ENCODE assay signal across 1 cellular context in the genomic region with DNA sequence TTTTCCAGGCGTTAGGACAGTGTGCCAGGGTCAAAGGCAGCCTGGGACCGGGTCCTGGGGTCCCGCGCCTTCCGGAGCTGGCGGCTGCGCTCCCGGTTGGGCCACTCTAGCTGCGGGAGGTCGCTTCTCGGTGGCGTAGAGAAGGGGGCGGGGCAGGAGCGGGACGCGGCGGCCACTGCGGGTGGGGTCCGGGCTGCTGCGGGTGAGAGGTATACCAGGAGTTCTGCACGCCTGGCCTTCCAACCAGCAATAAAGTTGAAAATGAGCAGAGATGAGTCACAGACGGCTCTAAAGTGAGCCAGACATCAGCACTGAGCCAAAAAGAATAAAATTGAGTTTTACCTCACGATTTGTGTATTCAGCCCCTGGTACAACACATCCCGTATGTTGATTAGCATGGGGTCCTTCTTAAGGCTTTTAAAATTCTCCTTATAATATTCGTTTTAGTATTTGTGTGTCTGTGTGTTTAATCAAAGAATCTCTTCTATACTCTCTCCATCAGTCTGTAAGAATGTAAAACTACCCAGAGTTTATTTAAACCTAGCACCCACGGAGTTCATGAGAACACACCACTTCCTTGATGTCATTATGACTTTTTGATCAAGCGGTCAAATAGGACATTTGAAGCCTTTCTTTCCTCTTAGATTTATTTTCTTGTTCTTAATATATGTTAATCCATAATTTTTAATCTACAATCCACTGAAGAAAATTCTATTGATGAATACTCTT.
TF ChIP-seq lines count a peak whose summit lies in the region.

A gene (minus strand): TSS at position 108 of the 729 bp plus-strand sequence. CDS start 107 bp downstream, at position 1.

TF ChIP-seq in K562, 482 proteins besides CTCF, POLR2A, EP300 and RAD21 (continued from another document and continues in another):
- TF ChIP-seq, protein P1, sequence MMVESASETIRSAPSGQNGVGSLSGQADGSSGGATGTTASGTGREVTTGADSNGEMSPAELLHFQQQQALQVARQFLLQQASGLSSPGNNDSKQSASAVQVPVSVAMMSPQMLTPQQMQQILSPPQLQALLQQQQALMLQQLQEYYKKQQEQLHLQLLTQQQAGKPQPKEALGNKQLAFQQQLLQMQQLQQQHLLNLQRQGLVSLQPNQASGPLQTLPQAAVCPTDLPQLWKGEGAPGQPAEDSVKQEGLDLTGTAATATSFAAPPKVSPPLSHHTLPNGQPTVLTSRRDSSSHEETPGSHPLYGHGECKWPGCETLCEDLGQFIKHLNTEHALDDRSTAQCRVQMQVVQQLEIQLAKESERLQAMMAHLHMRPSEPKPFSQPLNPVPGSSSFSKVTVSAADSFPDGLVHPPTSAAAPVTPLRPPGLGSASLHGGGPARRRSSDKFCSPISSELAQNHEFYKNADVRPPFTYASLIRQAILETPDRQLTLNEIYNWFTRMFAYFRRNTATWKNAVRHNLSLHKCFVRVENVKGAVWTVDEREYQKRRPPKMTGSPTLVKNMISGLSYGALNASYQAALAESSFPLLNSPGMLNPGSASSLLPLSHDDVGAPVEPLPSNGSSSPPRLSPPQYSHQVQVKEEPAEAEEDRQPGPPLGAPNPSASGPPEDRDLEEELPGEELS (CRISPR knock-in tag; IDR thresholded peaks at IDR 0.05; ENCODE audit: borderline replicate concordance), result no peak
- TF ChIP-seq, protein P2, sequence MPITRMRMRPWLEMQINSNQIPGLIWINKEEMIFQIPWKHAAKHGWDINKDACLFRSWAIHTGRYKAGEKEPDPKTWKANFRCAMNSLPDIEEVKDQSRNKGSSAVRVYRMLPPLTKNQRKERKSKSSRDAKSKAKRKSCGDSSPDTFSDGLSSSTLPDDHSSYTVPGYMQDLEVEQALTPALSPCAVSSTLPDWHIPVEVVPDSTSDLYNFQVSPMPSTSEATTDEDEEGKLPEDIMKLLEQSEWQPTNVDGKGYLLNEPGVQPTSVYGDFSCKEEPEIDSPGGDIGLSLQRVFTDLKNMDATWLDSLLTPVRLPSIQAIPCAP (CRISPR knock-in tag; IDR thresholded peaks at IDR 0.05; ENCODE audit: borderline replicate concordance), result no peak
- TF ChIP-seq SAFB (IDR thresholded peaks at IDR 0.05; ENCODE audit: borderline replicate concordance, low read depth, low read length) (no peak), SP1 (CRISPR knock-in tag; IDR thresholded peaks at IDR 0.05) (no peak), PTBP1 (IDR thresholded peaks at IDR 0.05; ENCODE audit: low read depth, low read length) (no peak), FUS (optimal IDR thresholded peaks at IDR 0.05; ENCODE audit: low read depth, low read length) (no peak), L3MBTL2 (IDR thresholded peaks at IDR 0.05) (no peak), SMAD2 (IDR thresholded peaks at IDR 0.05; ENCODE audit: low read depth, low read length) (no peak), PHB2 (IDR thresholded peaks at IDR 0.05; ENCODE audit: low read depth) (no peak), CBX3 (IDR thresholded peaks at IDR 0.05; ENCODE audit: borderline replicate concordance in 1 of 2, low read length in 2 of 2) (no peak), STAG1 (CRISPR knock-in tag; IDR thresholded peaks at IDR 0.05; ENCODE audit: borderline replicate concordance) (no peak), TEAD4 (IDR thresholded peaks at IDR 0.05; ENCODE audit: low read length) (no peak), TEAD4 (CRISPR knock-in tag; IDR thresholded peaks at IDR 0.05; ENCODE audit: borderline replicate concordance) (no peak), NR2C2 (CRISPR knock-in tag; IDR thresholded peaks at IDR 0.05) (no peak), NR2C2 (tag; IDR thresholded peaks at IDR 0.05) (peak; percentile 72), RFX7 (CRISPR knock-in tag; IDR thresholded peaks at IDR 0.05) (no peak), CTBP1 (IDR thresholded peaks at IDR 0.05; ENCODE audit: borderline replicate concordance) (0 out of 2 replicates have a peak, but pooled peaks have one; percentile 11), ZNF764 (CRISPR knock-in tag; IDR thresholded peaks at IDR 0.05; ENCODE audit: low read depth) (no peak), ZNF717 (CRISPR knock-in tag; IDR thresholded peaks at IDR 0.05) (no peak), MTA2 (IDR thresholded peaks at IDR 0.05; ENCODE audit: low read depth) (no peak), NR2C1 (IDR thresholded peaks at IDR 0.05) (0 out of 2 replicates have a peak, but pooled peaks have one; percentile 34), NR2C1 (tag; IDR thresholded peaks at IDR 0.05) (no peak), TSC22D4 (tag; IDR thresholded peaks at IDR 0.05) (no peak), SPI1 (IDR thresholded peaks at IDR 0.05; ENCODE audit: borderline replicate concordance, low read depth, low read length) (no peak), RCOR1 (IDR thresholded peaks at IDR 0.05; ENCODE audit: borderline replicate concordance in 1 of 2, low read depth in 2 of 2, low read length in 2 of 2) (no peak), ZNF76 (CRISPR knock-in tag; IDR thresholded peaks at IDR 0.05; ENCODE audit: borderline replicate concordance) (no peak), ZNF696 (CRISPR knock-in tag; conservative IDR thresholded peaks at IDR 0.05) (no peak), PPARD (CRISPR knock-in tag; IDR thresholded peaks at IDR 0.05) (no peak), NFATC3 (IDR thresholded peaks at IDR 0.05) (no peak), ZZZ3 (IDR thresholded peaks at IDR 0.05) (no peak), ZNF384 (IDR thresholded peaks at IDR 0.05; ENCODE audit: low read depth, low read length) (no peak), HIVEP1 (CRISPR knock-in tag; IDR thresholded peaks at IDR 0.05) (no peak), POLR2AphosphoS2 (IDR thresholded peaks at IDR 0.05; ENCODE audit: low read length) (no peak), RBM15 (IDR thresholded peaks at IDR 0.05; ENCODE audit: insufficient read depth, low read length) (no peak), SP2 (IDR thresholded peaks at IDR 0.05; ENCODE audit: extremely low read depth, low read depth, low read length, poor library complexity, severe bottlenecking) (peak; percentile 61), ETV1 (tag; conservative IDR thresholded peaks at IDR 0.05; ENCODE audit: low read depth) (no peak), NCOA6 (IDR thresholded peaks at IDR 0.05) (no peak), NFE2L1 (tag; IDR thresholded peaks at IDR 0.05; ENCODE audit: borderline replicate concordance, low read depth) (no peak), SIX5 (IDR thresholded peaks at IDR 0.05; ENCODE audit: borderline replicate concordance in 1 of 2, insufficient read depth in 1 of 2, low read depth in 1 of 2, low read length in 2 of 2) (no peak), DACH1 (IDR thresholded peaks at IDR 0.05; ENCODE audit: partially characterized antibody) (no peak), NR3C1 (CRISPR knock-in tag; IDR thresholded peaks at IDR 0.05) (no peak), TEAD2 (tag; IDR thresholded peaks at IDR 0.05) (no peak), HNRNPUL1 (IDR thresholded peaks at IDR 0.05; ENCODE audit: low read length) (no peak), ZNF12 (CRISPR knock-in tag; IDR thresholded peaks at IDR 0.05) (no peak), ESRRA (IDR thresholded peaks at IDR 0.05; ENCODE audit: borderline replicate concordance, low read depth) (no peak)
- TF ChIP-seq, protein P3, sequence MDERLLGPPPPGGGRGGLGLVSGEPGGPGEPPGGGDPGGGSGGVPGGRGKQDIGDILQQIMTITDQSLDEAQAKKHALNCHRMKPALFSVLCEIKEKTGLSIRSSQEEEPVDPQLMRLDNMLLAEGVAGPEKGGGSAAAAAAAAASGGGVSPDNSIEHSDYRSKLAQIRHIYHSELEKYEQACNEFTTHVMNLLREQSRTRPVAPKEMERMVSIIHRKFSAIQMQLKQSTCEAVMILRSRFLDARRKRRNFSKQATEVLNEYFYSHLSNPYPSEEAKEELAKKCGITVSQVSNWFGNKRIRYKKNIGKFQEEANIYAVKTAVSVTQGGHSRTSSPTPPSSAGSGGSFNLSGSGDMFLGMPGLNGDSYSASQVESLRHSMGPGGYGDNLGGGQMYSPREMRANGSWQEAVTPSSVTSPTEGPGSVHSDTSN (CRISPR knock-in tag; IDR thresholded peaks at IDR 0.05; ENCODE audit: low read depth), result no peak
- TF ChIP-seq, protein P3 (tag; conservative IDR thresholded peaks at IDR 0.05; ENCODE audit: low read depth), result no peak
- TF ChIP-seq, protein P4, sequence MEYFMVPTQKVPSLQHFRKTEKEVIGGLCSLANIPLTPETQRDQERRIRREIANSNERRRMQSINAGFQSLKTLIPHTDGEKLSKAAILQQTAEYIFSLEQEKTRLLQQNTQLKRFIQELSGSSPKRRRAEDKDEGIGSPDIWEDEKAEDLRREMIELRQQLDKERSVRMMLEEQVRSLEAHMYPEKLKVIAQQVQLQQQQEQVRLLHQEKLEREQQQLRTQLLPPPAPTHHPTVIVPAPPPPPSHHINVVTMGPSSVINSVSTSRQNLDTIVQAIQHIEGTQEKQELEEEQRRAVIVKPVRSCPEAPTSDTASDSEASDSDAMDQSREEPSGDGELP (CRISPR knock-in tag; IDR thresholded peaks at IDR 0.05; ENCODE audit: borderline replicate concordance), result no peak
- TF ChIP-seq, protein P5, sequence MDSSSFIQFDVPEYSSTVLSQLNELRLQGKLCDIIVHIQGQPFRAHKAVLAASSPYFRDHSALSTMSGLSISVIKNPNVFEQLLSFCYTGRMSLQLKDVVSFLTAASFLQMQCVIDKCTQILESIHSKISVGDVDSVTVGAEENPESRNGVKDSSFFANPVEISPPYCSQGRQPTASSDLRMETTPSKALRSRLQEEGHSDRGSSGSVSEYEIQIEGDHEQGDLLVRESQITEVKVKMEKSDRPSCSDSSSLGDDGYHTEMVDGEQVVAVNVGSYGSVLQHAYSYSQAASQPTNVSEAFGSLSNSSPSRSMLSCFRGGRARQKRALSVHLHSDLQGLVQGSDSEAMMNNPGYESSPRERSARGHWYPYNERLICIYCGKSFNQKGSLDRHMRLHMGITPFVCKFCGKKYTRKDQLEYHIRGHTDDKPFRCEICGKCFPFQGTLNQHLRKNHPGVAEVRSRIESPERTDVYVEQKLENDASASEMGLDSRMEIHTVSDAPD (CRISPR knock-in tag; IDR thresholded peaks at IDR 0.05), result no peak
- TF ChIP-seq, protein P6, sequence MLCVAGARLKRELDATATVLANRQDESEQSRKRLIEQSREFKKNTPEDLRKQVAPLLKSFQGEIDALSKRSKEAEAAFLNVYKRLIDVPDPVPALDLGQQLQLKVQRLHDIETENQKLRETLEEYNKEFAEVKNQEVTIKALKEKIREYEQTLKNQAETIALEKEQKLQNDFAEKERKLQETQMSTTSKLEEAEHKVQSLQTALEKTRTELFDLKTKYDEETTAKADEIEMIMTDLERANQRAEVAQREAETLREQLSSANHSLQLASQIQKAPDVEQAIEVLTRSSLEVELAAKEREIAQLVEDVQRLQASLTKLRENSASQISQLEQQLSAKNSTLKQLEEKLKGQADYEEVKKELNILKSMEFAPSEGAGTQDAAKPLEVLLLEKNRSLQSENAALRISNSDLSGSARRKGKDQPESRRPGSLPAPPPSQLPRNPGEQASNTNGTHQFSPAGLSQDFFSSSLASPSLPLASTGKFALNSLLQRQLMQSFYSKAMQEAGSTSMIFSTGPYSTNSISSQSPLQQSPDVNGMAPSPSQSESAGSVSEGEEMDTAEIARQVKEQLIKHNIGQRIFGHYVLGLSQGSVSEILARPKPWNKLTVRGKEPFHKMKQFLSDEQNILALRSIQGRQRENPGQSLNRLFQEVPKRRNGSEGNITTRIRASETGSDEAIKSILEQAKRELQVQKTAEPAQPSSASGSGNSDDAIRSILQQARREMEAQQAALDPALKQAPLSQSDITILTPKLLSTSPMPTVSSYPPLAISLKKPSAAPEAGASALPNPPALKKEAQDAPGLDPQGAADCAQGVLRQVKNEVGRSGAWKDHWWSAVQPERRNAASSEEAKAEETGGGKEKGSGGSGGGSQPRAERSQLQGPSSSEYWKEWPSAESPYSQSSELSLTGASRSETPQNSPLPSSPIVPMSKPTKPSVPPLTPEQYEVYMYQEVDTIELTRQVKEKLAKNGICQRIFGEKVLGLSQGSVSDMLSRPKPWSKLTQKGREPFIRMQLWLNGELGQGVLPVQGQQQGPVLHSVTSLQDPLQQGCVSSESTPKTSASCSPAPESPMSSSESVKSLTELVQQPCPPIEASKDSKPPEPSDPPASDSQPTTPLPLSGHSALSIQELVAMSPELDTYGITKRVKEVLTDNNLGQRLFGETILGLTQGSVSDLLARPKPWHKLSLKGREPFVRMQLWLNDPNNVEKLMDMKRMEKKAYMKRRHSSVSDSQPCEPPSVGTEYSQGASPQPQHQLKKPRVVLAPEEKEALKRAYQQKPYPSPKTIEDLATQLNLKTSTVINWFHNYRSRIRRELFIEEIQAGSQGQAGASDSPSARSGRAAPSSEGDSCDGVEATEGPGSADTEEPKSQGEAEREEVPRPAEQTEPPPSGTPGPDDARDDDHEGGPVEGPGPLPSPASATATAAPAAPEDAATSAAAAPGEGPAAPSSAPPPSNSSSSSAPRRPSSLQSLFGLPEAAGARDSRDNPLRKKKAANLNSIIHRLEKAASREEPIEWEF (CRISPR knock-in tag; IDR thresholded peaks at IDR 0.05), result no peak
- TF ChIP-seq, protein P7, sequence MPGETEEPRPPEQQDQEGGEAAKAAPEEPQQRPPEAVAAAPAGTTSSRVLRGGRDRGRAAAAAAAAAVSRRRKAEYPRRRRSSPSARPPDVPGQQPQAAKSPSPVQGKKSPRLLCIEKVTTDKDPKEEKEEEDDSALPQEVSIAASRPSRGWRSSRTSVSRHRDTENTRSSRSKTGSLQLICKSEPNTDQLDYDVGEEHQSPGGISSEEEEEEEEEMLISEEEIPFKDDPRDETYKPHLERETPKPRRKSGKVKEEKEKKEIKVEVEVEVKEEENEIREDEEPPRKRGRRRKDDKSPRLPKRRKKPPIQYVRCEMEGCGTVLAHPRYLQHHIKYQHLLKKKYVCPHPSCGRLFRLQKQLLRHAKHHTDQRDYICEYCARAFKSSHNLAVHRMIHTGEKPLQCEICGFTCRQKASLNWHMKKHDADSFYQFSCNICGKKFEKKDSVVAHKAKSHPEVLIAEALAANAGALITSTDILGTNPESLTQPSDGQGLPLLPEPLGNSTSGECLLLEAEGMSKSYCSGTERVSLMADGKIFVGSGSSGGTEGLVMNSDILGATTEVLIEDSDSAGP (CRISPR knock-in tag; IDR thresholded peaks at IDR 0.05), result no peak
- TF ChIP-seq, protein P8, sequence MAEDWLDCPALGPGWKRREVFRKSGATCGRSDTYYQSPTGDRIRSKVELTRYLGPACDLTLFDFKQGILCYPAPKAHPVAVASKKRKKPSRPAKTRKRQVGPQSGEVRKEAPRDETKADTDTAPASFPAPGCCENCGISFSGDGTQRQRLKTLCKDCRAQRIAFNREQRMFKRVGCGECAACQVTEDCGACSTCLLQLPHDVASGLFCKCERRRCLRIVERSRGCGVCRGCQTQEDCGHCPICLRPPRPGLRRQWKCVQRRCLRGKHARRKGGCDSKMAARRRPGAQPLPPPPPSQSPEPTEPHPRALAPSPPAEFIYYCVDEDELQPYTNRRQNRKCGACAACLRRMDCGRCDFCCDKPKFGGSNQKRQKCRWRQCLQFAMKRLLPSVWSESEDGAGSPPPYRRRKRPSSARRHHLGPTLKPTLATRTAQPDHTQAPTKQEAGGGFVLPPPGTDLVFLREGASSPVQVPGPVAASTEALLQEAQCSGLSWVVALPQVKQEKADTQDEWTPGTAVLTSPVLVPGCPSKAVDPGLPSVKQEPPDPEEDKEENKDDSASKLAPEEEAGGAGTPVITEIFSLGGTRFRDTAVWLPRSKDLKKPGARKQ (CRISPR knock-in tag; IDR thresholded peaks at IDR 0.05), result no peak
